Comparison of ENCODE assay signal across 19 cellular contexts in the genomic region with DNA sequence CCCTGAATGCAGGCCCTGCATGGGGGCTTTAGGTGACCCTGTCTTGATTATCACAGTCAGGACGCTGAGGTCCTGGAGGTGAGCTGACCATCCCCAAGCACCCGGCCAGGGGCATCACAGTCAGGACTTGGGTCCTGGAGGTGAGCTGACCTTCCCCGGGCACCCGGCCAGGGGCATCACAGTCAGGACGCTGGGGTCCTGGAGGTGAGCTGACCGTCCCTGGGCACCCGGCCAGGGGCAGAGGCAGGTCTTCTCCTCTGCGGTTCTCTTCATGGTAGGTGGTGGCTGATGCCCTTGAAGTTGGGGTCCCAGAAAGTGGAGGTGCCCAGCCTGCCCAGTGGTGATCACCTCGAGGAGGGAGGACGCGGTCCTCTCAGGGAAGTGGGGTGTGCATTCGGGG. TPM values are rescaled to one million over a fixed set of nuclear protein-coding genes. Genes with fewer than 3 reads are reported as not detected.
DNase-seq lines count a peak whose midpoint lies in the region; ATAC-seq, FAIRE-seq and TF ChIP-seq lines count a peak whose summit lies in the region.
"Had no signal": no experiment of that assay in that cellular context is flagged by ENCODE, and none has a peak within 500 bp of the region (broad histone marks: within the 10 kb centered on the region; RNA-seq: fewer than 3 reads in every experiment).

No MANE protein-coding gene starts in this region.

- no peak overlapping the region for H3K56ac ChIP-seq in IMR-90 (ENCODE audit: extremely low read depth, insufficient read depth, low read length)

- peaks cover 46 to 95% of the 10 kb centered on the region in 2 experiments for H3K79me1 ChIP-seq in IMR-90 (ENCODE audit: low read depth in 1 of 2, low read length in 2 of 2)

- H3F3A ChIP-seq in neural progenitor cell (ENCODE audit: low read depth): peaks cover 82% of the 10 kb centered on the region

- H3K4me1 Mint-ChIP-seq in neural progenitor cell: peaks cover 86% of the 10 kb centered on the region
- peaks cover 67% of the 10 kb centered on the region for H3K4me1 Mint-ChIP-seq in stimulated activated memory B cell treated with anti-CD40 and anti-IgM and Interleukin-4, amounts not matched to agents 10 μg/mL and 1 μg/mL and 100 μg/mL, for 72 hours
- peaks cover 52% of the 10 kb centered on the region for H3K4me1 Mint-ChIP-seq in CD8-positive, alpha-beta T cell (ENCODE audit: low read depth)

- H4K20me1 ChIP-seq in BLaER1 (peaks cover 84% of the 10 kb centered on the region), IMR-90 (ENCODE audit: insufficient read depth, low read length) (peaks cover 79% of the 10 kb centered on the region), K562 (replicated peaks; ENCODE audit: control insufficient read depth, insufficient read depth, low read length) (peaks cover 94% of the 10 kb centered on the region), neural progenitor cell (ENCODE audit: low read depth) (peaks cover 43% of the 10 kb centered on the region)

- no peak overlapping the region for H3K23ac ChIP-seq in IMR-90 (ENCODE audit: low read depth, low read length)

- H3K18ac ChIP-seq in IMR-90 (ENCODE audit: low read depth, low read length): no peak overlapping the region

- BruUV-seq in IMR-90 (replicated peaks; lab: Mats Ljungman, UMichigan): no TSS peak
- no TSS peak for BruUV-seq in K562 (replicated peaks; lab: Mats Ljungman, UMichigan)

- DNase-seq in IMR-90 (no peak), K562 (ENCODE audit: extremely low read depth in 1 of 4, low spot score in 3 of 4) (no peak), neural progenitor cell (ENCODE audit: low spot score) (no peak)
- no peak for DNase-seq in CD8-positive, alpha-beta T cell
- no peak for DNase-seq in activated CD4-positive, alpha-beta T cell treated with anti-CD3 and anti-CD28 coated beads, Interleukin-2, amount 50 U/mL, for 4 hours
- DNase-seq in effector memory CD4-positive, alpha-beta T cell: no peak
- DNase-seq: 8988T; C1 segment of cervical spinal cord; CD4-positive, alpha-beta T cell; DMS79 treated with DMSO at 0.1 percent for 48 hours; GF-D8; H7; HFFc6 had no signal

- no peak for FAIRE-seq in K562 (lab: Jason Lieb, UNC)
- FAIRE-seq: HepG2, HTR-8/SVneo had no signal

- H2BK15ac ChIP-seq in IMR-90 (ENCODE audit: low read depth, low read length): no peak overlapping the region

- H3K9me3 Mint-ChIP-seq in neural progenitor cell: peaks cover 5% of the 10 kb centered on the region
- no peaks in the 10 kb centered on the region for H3K9me3 Mint-ChIP-seq in stimulated activated memory B cell treated with anti-CD40 and anti-IgM and Interleukin-4, amounts not matched to agents 10 μg/mL and 1 μg/mL and 100 μg/mL, for 72 hours
- no peaks in the 10 kb centered on the region for H3K9me3 Mint-ChIP-seq in CD8-positive, alpha-beta T cell
- H3K9me3 Mint-ChIP-seq: CD4-positive, alpha-beta T cell; HFFc6 had no signal

- H3K9ac ChIP-seq in BLaER1: peak overlapping the region; percentile 38; the same call in 1 of the 2 replicates
- H3K9ac ChIP-seq in IMR-90 (ENCODE audit: low read depth, low read length): no peak overlapping the region
- H3K9ac ChIP-seq in K562 (ENCODE audit: insufficient read depth in 1 of 2, low read depth in 2 of 2, low read length in 2 of 2): peak overlapping the region in 1 of 2 experiments; percentile 77; a peak in 2 of 4 replicates
- no peak overlapping the region for H3K9ac ChIP-seq in neural progenitor cell

- H3K4me1 ChIP-seq in BLaER1 (peaks cover 100% of the 10 kb centered on the region), IMR-90 (ENCODE audit: control insufficient read depth, insufficient read depth, low read length) (peaks cover 27% of the 10 kb centered on the region), K562 (replicated peaks in 1 of 2; ENCODE audit: control insufficient read depth in 2 of 2, insufficient read depth in 2 of 2, low read length in 2 of 2) (peaks cover 82 to 90% of the 10 kb centered on the region in 2 experiments), neural progenitor cell (peaks cover 81% of the 10 kb centered on the region)
- peaks cover 32% of the 10 kb centered on the region for H3K4me1 ChIP-seq in CD8-positive, alpha-beta T cell (ENCODE audit: insufficient read depth, low read length)
- H3K4me1 ChIP-seq in effector memory CD4-positive, alpha-beta T cell (ENCODE audit: control insufficient read depth, insufficient read depth, low read length, poor library complexity, severe bottlenecking): peaks cover 1% of the 10 kb centered on the region

- H2AK5ac ChIP-seq in IMR-90 (ENCODE audit: low read depth, low read length): no peak overlapping the region

- H3K27ac Mint-ChIP-seq in neural progenitor cell: no peak overlapping the region
- no peak overlapping the region for H3K27ac Mint-ChIP-seq in stimulated activated memory B cell treated with anti-CD40 and anti-IgM and Interleukin-4, amounts not matched to agents 10 μg/mL and 1 μg/mL and 100 μg/mL, for 72 hours
- no peak overlapping the region for H3K27ac Mint-ChIP-seq in CD8-positive, alpha-beta T cell
- H3K27ac Mint-ChIP-seq: CD4-positive, alpha-beta T cell; GM23338; HFFc6 had no signal

- H3K4me2 ChIP-seq in BLaER1: peak overlapping the region; percentile 95
- no peak overlapping the region for H3K4me2 ChIP-seq in IMR-90 (ENCODE audit: low read depth, low read length)
- H3K4me2 ChIP-seq in K562 (ENCODE audit: insufficient read depth, low read length): no peak overlapping the region
- H3K4me2 ChIP-seq in neural progenitor cell: peak overlapping the region; percentile 68
- H3K4me2 ChIP-seq: GM23338 had no signal

- H3K14ac ChIP-seq in IMR-90 (replicated peaks; ENCODE audit: low read depth, low read length): no peak overlapping the region

- peak overlapping the region; percentile 32 for H2AK9ac ChIP-seq in IMR-90 (replicated peaks; ENCODE audit: low read depth, low read length, poor library complexity)

- no peak overlapping the region for H4K5ac ChIP-seq in IMR-90 (ENCODE audit: low read depth, low read length)

- in situ Hi-C loops in IMR-90 (cut with MboI; ENCODE audit: low sequenced_read_pairs) (no loop called here), K562 (cut with MboI) (no loop called here)

- TF ChIP-seq POLR2A in IMR-90 (IDR thresholded peaks at IDR 0.05; ENCODE audit: low read depth, low read length) (no peak), K562 (conservative IDR thresholded peaks at IDR 0.05) (no peak)

- no peak overlapping the region for H3K4ac ChIP-seq in IMR-90 (ENCODE audit: low read depth, low read length)

- H3K36me3 ChIP-seq in BLaER1 (0 out of 2 replicates have a peak, but pooled peaks cover 5% of the 10 kb centered on the region), IMR-90 (ENCODE audit: control insufficient read depth, insufficient read depth, low read length) (peaks cover 3% of the 10 kb centered on the region; the same call in 1 of the 2 replicates), K562 (ENCODE audit: control insufficient read depth, insufficient read depth, low read length) (peaks cover 97% of the 10 kb centered on the region), neural progenitor cell (no peaks in the 10 kb centered on the region)
- H3K36me3 ChIP-seq in CD8-positive, alpha-beta T cell (ENCODE audit: insufficient read depth, low read length): no peaks in the 10 kb centered on the region
- no peaks in the 10 kb centered on the region for H3K36me3 ChIP-seq in effector memory CD4-positive, alpha-beta T cell (ENCODE audit: control insufficient read depth, insufficient read depth, low read length)

- H3K79me2 ChIP-seq in K562 (ENCODE audit: control insufficient read depth, insufficient read depth, low read length): peaks cover 100% of the 10 kb centered on the region
- no peaks in the 10 kb centered on the region for H3K79me2 ChIP-seq in neural progenitor cell (ENCODE audit: low read depth)

- H2BK20ac ChIP-seq in IMR-90 (ENCODE audit: low read depth, low read length): no peak overlapping the region

- no peak overlapping the region for H2AFZ ChIP-seq in IMR-90 (replicated peaks; ENCODE audit: low read length, poor library complexity)
- no peak overlapping the region for H2AFZ ChIP-seq in K562 (ENCODE audit: low read depth, low read length)
- H2AFZ ChIP-seq in neural progenitor cell (replicated peaks): no peak overlapping the region
- H2AFZ ChIP-seq: GM23338 had no signal

- no peak for ATAC-seq in IMR-90 (ENCODE audit: low read depth)
- ATAC-seq in K562: no peak
- no peak for ATAC-seq in stimulated activated memory B cell treated with anti-CD40 and anti-IgM and Interleukin-4, amounts not matched to agents 10 μg/mL and 1 μg/mL and 100 μg/mL, for 72 hours
- no peak for ATAC-seq in CD8-positive, alpha-beta T cell
- ATAC-seq: GM23338, HCT116, HepG2 had no signal

- WGBS in IMR-90 (ENCODE audit: extremely low coverage in 2 of 2, insufficient read length in 1 of 2), 2 experiments: 88% methylated on average over 2 of the region's 12 CpGs; no CpG with 5 or more reads in 1 of the 2 experiments
- 86% methylated on average over 12 of the region's 12 CpGs for WGBS in K562 (ENCODE audit: insufficient coverage, low coverage, missing lambda C conversion rate)

- H3K27ac ChIP-seq in BLaER1 (peak overlapping the region; percentile 40; the same call in 1 of the 2 replicates), IMR-90 (ENCODE audit: insufficient read depth, low read length) (no peak overlapping the region), K562 (ENCODE audit: extremely low read depth, low read depth, low read length) (peak overlapping the region; percentile 8; the same call in 1 of the 3 replicates), neural progenitor cell (no peak overlapping the region)
- H3K27ac ChIP-seq in CD8-positive, alpha-beta T cell (ENCODE audit: low read depth, low read length): no peak overlapping the region
- no peak overlapping the region for H3K27ac ChIP-seq in effector memory CD4-positive, alpha-beta T cell (ENCODE audit: insufficient read depth, low read length, poor library complexity, severe bottlenecking)

- CTCF ChIA-PET in IMR-90 (lab: Yijun Ruan, JAX): no interaction called here
- CTCF ChIA-PET in K562 (lab: Yijun Ruan, JAX; ENCODE audit: low intra/inter-chr PET ratio): no interaction called here
- CTCF ChIA-PET in CD8-positive, alpha-beta T cell (lab: Charles Lee): interaction anchor here (2.8 kb wide), 1 partner anchor 13 kb away, joined by 8 read pairs; no protein-coding TSS in a partner anchor

- no peak overlapping the region for H4K91ac ChIP-seq in IMR-90 (ENCODE audit: insufficient read depth, low read depth, low read length)

- no peak overlapping the region for H3K4me3 ChIP-seq in BLaER1
- H3K4me3 ChIP-seq in IMR-90 (ENCODE audit: insufficient read depth, low read depth, low read length): no peak overlapping the region
- H3K4me3 ChIP-seq in K562: no peak overlapping the region
- no peak overlapping the region for H3K4me3 ChIP-seq in neural progenitor cell
- no peak overlapping the region for H3K4me3 ChIP-seq in CD8-positive, alpha-beta T cell (ENCODE audit: low read depth, low read length)
- H3K4me3 ChIP-seq in effector memory CD4-positive, alpha-beta T cell (ENCODE audit: insufficient read depth, low read depth, low read length, poor library complexity, severe bottlenecking): no peak overlapping the region
- H3K4me3 ChIP-seq: GM23338 had no signal

- no peak overlapping the region for H2BK120ac ChIP-seq in IMR-90 (ENCODE audit: low read depth, low read length)

- TF ChIP-seq CTCF in IMR-90 (conservative IDR thresholded peaks at IDR 0.05; ENCODE audit: low read depth, low read length): no peak
- no peak for TF ChIP-seq CTCF in K562 (IDR thresholded peaks at IDR 0.05 in 2 of 3, conservative IDR thresholded peaks at IDR 0.05 in 1 of 3; ENCODE audit: insufficient read depth in 2 of 3, low read depth in 1 of 3, low read length in 3 of 3)
- no peak for TF ChIP-seq CTCF in neural progenitor cell (IDR thresholded peaks at IDR 0.05)
- no peak for TF ChIP-seq CTCF in CD8-positive, alpha-beta T cell (IDR thresholded peaks at IDR 0.05)

- H3K9me3 ChIP-seq in BLaER1 (no peaks in the 10 kb centered on the region), IMR-90 (ENCODE audit: control insufficient read depth, insufficient read depth, low read length) (no peaks in the 10 kb centered on the region), K562 (replicated peaks; ENCODE audit: control insufficient read depth, insufficient read depth, low read depth, low read length) (no peaks in the 10 kb centered on the region), neural progenitor cell (ENCODE audit: low read depth) (no peaks in the 10 kb centered on the region)
- no peaks in the 10 kb centered on the region for H3K9me3 ChIP-seq in CD8-positive, alpha-beta T cell (ENCODE audit: low read length)
- H3K9me3 ChIP-seq in effector memory CD4-positive, alpha-beta T cell (ENCODE audit: control insufficient read depth, low read length): no peaks in the 10 kb centered on the region

- H4K8ac ChIP-seq in IMR-90 (ENCODE audit: low read depth in 2 of 2, low read length in 2 of 2): no peak overlapping the region

- dilution Hi-C loops in IMR-90 (cut with HindIII; ENCODE audit: low sequenced_read_pairs, unreplicated experiment): no loop called here

- H3K4me3 Mint-ChIP-seq in neural progenitor cell: no peak overlapping the region
- H3K4me3 Mint-ChIP-seq in stimulated activated memory B cell treated with anti-CD40 and anti-IgM and Interleukin-4, amounts not matched to agents 10 μg/mL and 1 μg/mL and 100 μg/mL, for 72 hours: no peak overlapping the region
- H3K4me3 Mint-ChIP-seq in CD8-positive, alpha-beta T cell: no peak overlapping the region
- H3K4me3 Mint-ChIP-seq: CD4-positive, alpha-beta T cell; GM23338; HFFc6 had no signal

- H2BK5ac ChIP-seq in IMR-90 (ENCODE audit: low read depth, low read length, poor library complexity, severe bottlenecking): no peak overlapping the region

- peaks cover 48% of the 10 kb centered on the region for H3K27me3 Mint-ChIP-seq in neural progenitor cell (ENCODE audit: insufficient read depth, low read depth)
- H3K27me3 Mint-ChIP-seq in stimulated activated memory B cell treated with anti-CD40 and anti-IgM and Interleukin-4, amounts not matched to agents 10 μg/mL and 1 μg/mL and 100 μg/mL, for 72 hours: no peaks in the 10 kb centered on the region
- H3K27me3 Mint-ChIP-seq in CD8-positive, alpha-beta T cell (ENCODE audit: low read depth): no peaks in the 10 kb centered on the region
- H3K27me3 Mint-ChIP-seq: CD4-positive, alpha-beta T cell had no signal

- intact Hi-C loops in IMR-90 (cut with micrococcal nuclease) (no loop called here), K562 (cut with micrococcal nuclease) (loop anchor here (10.0 kb wide), 1 partner anchor 138 kb away; no protein-coding TSS in a partner anchor)
- intact Hi-C loops in CD8-positive, alpha-beta T cell (cut with DNase I, micrococcal nuclease): no loop called here

- TF ChIP-seq EP300 in K562 (IDR thresholded peaks at IDR 0.05; ENCODE audit: low read length): no peak

- TF ChIP-seq RAD21 in IMR-90 (IDR thresholded peaks at IDR 0.05; ENCODE audit: low read length) (no peak), K562 (CRISPR knock-in tag; conservative IDR thresholded peaks at IDR 0.05 in 1 of 2, IDR thresholded peaks at IDR 0.05 in 1 of 2) (no peak)

- H3K9me1 ChIP-seq in IMR-90 (ENCODE audit: insufficient read depth, low read length): peaks cover 18% of the 10 kb centered on the region
- peaks cover 44% of the 10 kb centered on the region for H3K9me1 ChIP-seq in K562 (ENCODE audit: control insufficient read depth, insufficient read depth, low read length)

- POLR2A ChIA-PET in IMR-90 (lab: Charles Lee; ENCODE audit: unreplicated experiment): no interaction called here
- POLR2A ChIA-PET in K562 (lab: Yijun Ruan, JAX): interaction anchor here (0.5 to 3.3 kb wide), 3 partner anchors 8 to 218 kb away, joined by 4 to 15 read pairs (median 4); no protein-coding TSS in a partner anchor
- POLR2A ChIA-PET in CD8-positive, alpha-beta T cell (lab: Charles Lee): no interaction called here

- H3K36me3 Mint-ChIP-seq in neural progenitor cell: no peaks in the 10 kb centered on the region
- peaks cover 5% of the 10 kb centered on the region for H3K36me3 Mint-ChIP-seq in stimulated activated memory B cell treated with anti-CD40 and anti-IgM and Interleukin-4, amounts not matched to agents 10 μg/mL and 1 μg/mL and 100 μg/mL, for 72 hours
- peaks cover 8% of the 10 kb centered on the region for H3K36me3 Mint-ChIP-seq in CD8-positive, alpha-beta T cell

- H3K27me3 ChIP-seq in BLaER1 (no peaks in the 10 kb centered on the region), IMR-90 (ENCODE audit: control insufficient read depth, insufficient read depth, low read length) (no peaks in the 10 kb centered on the region), K562 (ENCODE audit: control insufficient read depth in 2 of 2, insufficient read depth in 2 of 2, low read length in 2 of 2) (no peaks in the 10 kb centered on the region; a peak in 1 of 5 replicates), neural progenitor cell (no peaks in the 10 kb centered on the region)
- H3K27me3 ChIP-seq in CD8-positive, alpha-beta T cell (ENCODE audit: insufficient read depth, low read length): no peaks in the 10 kb centered on the region
- no peaks in the 10 kb centered on the region for H3K27me3 ChIP-seq in effector memory CD4-positive, alpha-beta T cell (replicated peaks; ENCODE audit: control insufficient read depth, insufficient read depth, low read length, poor library complexity, severe bottlenecking)

RNA-seq across cellular contexts. Expression of gene GSE1, which starts 36.2 kb away (rescaled TPM):
- total RNA-seq in IMR-90 (2012; rRNA removed): 9.4 and 14.9 TPM in 2 replicates
- polyA plus RNA-seq in IMR-90 (2012; rRNA removed): 25.5 and 30.8 TPM in 2 replicates
- 17.0 and 25.6 TPM in 2 replicates for polyA plus RNA-seq in IMR-90 (2012; cell fraction: cytosol; rRNA removed)
- polyA plus RNA-seq in IMR-90 (2012; cell fraction: nucleus; rRNA removed; ENCODE audit: low replicate concordance): 79.5 and 93.9 TPM in 2 replicates
- 692 and 1,066 TPM in 2 replicates for total RNA-seq in K562 (2011; cell fraction: chromatin; rRNA removed; ENCODE audit: low replicate concordance)
- 409 and 435 TPM in 2 replicates for total RNA-seq in K562 (2011; cell fraction: nucleolus; rRNA removed)
- total RNA-seq in K562 (2011; cell fraction: nucleoplasm; rRNA removed): 438 and 467 TPM in 2 replicates
- 89.1 and 104 TPM in 2 replicates for total RNA-seq in K562 (2014; rRNA removed)
- total RNA-seq in K562 (2014; rRNA removed; fragmentation: Illumina TruSeq; extraction: Trizol): 40.9 and 41.8 TPM in 2 replicates
- total RNA-seq in K562 (2015; rRNA removed; fragmentation: Illumina TruSeq; extraction: Trizol): 57.9 and 60.6 TPM in 2 replicates
- total RNA-seq in K562 (2021): 208 and 244 TPM in 2 replicates
- 54.2 and 64.0 TPM in 2 replicates for polyA plus RNA-seq in K562 (2011; rRNA removed)
- polyA plus RNA-seq in K562 (2011; cell fraction: cytosol; rRNA removed): 54.1 and 55.3 TPM in 2 replicates
- polyA plus RNA-seq in K562 (2011; cell fraction: nucleus; rRNA removed): 210 and 277 TPM in 2 replicates
- 113 and 125 TPM in 2 replicates for polyA plus RNA-seq in K562 (2012)
- 116 and 138 TPM in 2 replicates for polyA plus RNA-seq in K562 (2014; fragmentation: Illumina TruSeq; extraction: Trizol)
- polyA plus RNA-seq in K562 (2014; fragmentation: Nextera tagmentation; extraction: Ambion mirVana): 10 to 100 TPM; 12.2 to 15.8 TPM
- 101 and 116 TPM in 2 replicates for polyA plus RNA-seq in K562 (2014; rRNA removed)
- polyA minus RNA-seq in K562 (2011; rRNA and poly(A)+ RNA removed): 61.1 and 68.8 TPM in 2 replicates
- 106 and 121 TPM in 2 replicates for polyA minus RNA-seq in K562 (2011; cell fraction: cytosol; rRNA and poly(A)+ RNA removed)
- polyA minus RNA-seq in K562 (2011; cell fraction: nucleus; rRNA and poly(A)+ RNA removed): 117 and 133 TPM in 2 replicates
- total RNA-seq in neural progenitor cell (ENCODE audit: low replicate concordance): 7.7 and 20.4 TPM in 2 replicates
- total RNA-seq in CD8-positive, alpha-beta T cell: 10 to 100 TPM; 67.8 to 72.1 TPM

Comparison
In these comparisons a context has a peak if more than half of its experiments do, and no peak if none do; other contexts are left out.
1. H3K27ac ChIP-seq: peak in BLaER1 (single experiment) and K562 (single experiment); none in IMR-90 (single experiment), neural progenitor cell (single experiment), CD8-positive, alpha-beta T cell (single experiment) and effector memory CD4-positive, alpha-beta T cell (single experiment).
2. H3K4me2 ChIP-seq: peak in BLaER1 (single experiment) and neural progenitor cell (single experiment); none in IMR-90 (single experiment) and K562 (single experiment).